In the genomic region with DNA sequence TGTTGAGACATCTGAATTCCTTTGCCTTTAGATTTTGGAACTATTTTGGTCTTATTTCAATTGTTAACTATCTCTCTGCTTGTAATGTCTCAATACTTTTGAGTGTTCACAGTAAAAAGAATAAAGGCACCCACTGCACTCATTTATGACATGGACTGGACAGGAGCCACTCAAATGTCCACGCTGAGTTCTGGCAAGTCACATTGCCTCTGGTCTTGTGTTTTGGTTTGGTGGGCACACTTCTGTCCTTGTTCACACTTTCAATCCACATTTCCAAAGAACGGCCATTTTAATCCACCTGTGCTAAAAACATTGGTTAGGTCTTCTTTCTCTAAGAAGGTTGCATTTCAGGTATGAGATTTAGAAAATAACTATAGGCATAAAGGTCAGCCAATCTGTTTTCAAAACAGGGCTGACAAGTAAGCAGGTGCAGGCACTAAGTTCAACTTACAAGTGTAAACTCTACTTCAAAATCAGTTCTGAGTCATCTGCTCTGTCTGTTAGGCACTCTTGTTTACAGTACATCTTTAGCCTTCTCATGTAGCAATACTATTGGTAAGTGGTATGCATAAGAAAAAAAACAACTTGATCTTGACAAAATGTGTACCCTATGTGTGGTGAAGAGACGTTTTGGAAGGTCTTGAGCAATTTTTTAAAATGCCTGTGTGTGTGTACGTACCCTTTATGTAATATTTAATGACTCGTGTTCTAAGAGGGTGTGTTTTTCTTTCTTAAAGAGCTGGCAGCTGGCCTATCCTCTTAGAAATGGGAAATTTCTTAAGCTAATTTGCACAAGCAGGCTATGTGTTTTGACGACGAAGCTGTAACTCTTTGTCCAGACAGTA, we compare ENCODE assay signal across 8 cellular contexts. TPM values are rescaled to one million over a fixed set of nuclear protein-coding genes. Genes with fewer than 3 reads are reported as not detected.
A peak's percentile ranks its signal among the peaks of the same experiment; 100 is the strongest.
DNase-seq lines count a peak whose midpoint lies in the region; ATAC-seq and TF ChIP-seq lines count a peak whose summit lies in the region.

No MANE protein-coding gene starts in this region.

- H3K27me3 ChIP-seq in IMR-90 (ENCODE audit: control insufficient read depth, insufficient read depth, low read length) (no peaks in the 10 kb centered on the region), lower lobe of right lung (ENCODE audit: low read depth) (no peaks in the 10 kb centered on the region)

- intact Hi-C loops in IMR-90 (cut with micrococcal nuclease) = no loop called here
- intact Hi-C loops in lower lobe of right lung (cut with DNase I) = no loop called here

- TF ChIP-seq POLR2A in IMR-90 (IDR thresholded peaks at IDR 0.05; ENCODE audit: low read depth, low read length) = no peak

- H4K20me1 ChIP-seq in IMR-90 (ENCODE audit: insufficient read depth, low read length) = no peaks in the 10 kb centered on the region

- peaks cover 3% of the 10 kb centered on the region; the same call in 1 of the 2 replicates for H3K9me1 ChIP-seq in IMR-90 (ENCODE audit: insufficient read depth, low read length)

- H3K9ac ChIP-seq in IMR-90 (ENCODE audit: low read depth, low read length) = no peak overlapping the region

- no peak overlapping the region for H3K56ac ChIP-seq in IMR-90 (ENCODE audit: extremely low read depth, insufficient read depth, low read length)

- H3K4me1 ChIP-seq in IMR-90 (ENCODE audit: control insufficient read depth, insufficient read depth, low read length) (peaks cover 4% of the 10 kb centered on the region), lower lobe of right lung (peaks cover 23% of the 10 kb centered on the region)

- peaks cover 0 to 4% (median 0%) of the 10 kb centered on the region in 3 donors for H3K36me3 Mint-ChIP-seq in naive thymus-derived CD8-positive, alpha-beta T cell

- 0 out of 2 replicates have a peak, but pooled peaks have one; percentile 7 for TF ChIP-seq RAD21 in IMR-90 (IDR thresholded peaks at IDR 0.05; ENCODE audit: low read length)

- CTCF ChIA-PET in IMR-90 (lab: Yijun Ruan, JAX) = no interaction called here

- in situ Hi-C loops in IMR-90 (cut with MboI; ENCODE audit: low sequenced_read_pairs) = no loop called here

- H3K4me3 Mint-ChIP-seq in naive thymus-derived CD8-positive, alpha-beta T cell = no peak overlapping the region

- H3K27me3 Mint-ChIP-seq in naive thymus-derived CD8-positive, alpha-beta T cell = peaks cover 1 to 11% (median 4%) of the 10 kb centered on the region in 5 donors

- H3K4me3 ChIP-seq in IMR-90 (ENCODE audit: insufficient read depth, low read depth, low read length) (no peak overlapping the region), WI38 (ENCODE audit: low read depth, low read length) (0 out of 2 replicates have a peak overlapping the region, but pooled peaks have one; percentile 4), lower lobe of right lung (no peak overlapping the region)

- H3K18ac ChIP-seq in IMR-90 (ENCODE audit: low read depth, low read length) = peak overlapping the region; percentile 38; the same call in 1 of the 2 replicates

- no peak overlapping the region for H2BK120ac ChIP-seq in IMR-90 (ENCODE audit: low read depth, low read length)

- no peak overlapping the region for H4K91ac ChIP-seq in IMR-90 (ENCODE audit: insufficient read depth, low read depth, low read length)

- no peaks in the 10 kb centered on the region for H3K4me1 Mint-ChIP-seq in naive thymus-derived CD8-positive, alpha-beta T cell

- H2BK20ac ChIP-seq in IMR-90 (ENCODE audit: low read depth, low read length) = no peak overlapping the region

- H2AK5ac ChIP-seq in IMR-90 (ENCODE audit: low read depth, low read length) = peak overlapping the region; percentile 79; the same call in 1 of the 2 replicates

- no peak for TF ChIP-seq CTCF in AG09319 (IDR thresholded peaks at IDR 0.05; ENCODE audit: low read depth, low read length)
- no peak for TF ChIP-seq CTCF in IMR-90 (conservative IDR thresholded peaks at IDR 0.05; ENCODE audit: low read depth, low read length)
- no peak for TF ChIP-seq CTCF in WI38 (IDR thresholded peaks at IDR 0.05; ENCODE audit: low read depth, low read length)
- no peak for TF ChIP-seq CTCF in lower lobe of right lung (IDR thresholded peaks at IDR 0.05)

- no peak overlapping the region for H2AFZ ChIP-seq in IMR-90 (replicated peaks; ENCODE audit: low read length, poor library complexity)

- no peak overlapping the region for H2AK9ac ChIP-seq in IMR-90 (replicated peaks; ENCODE audit: low read depth, low read length, poor library complexity)

- dilution Hi-C loops in IMR-90 (cut with HindIII; ENCODE audit: low sequenced_read_pairs, unreplicated experiment) = no loop called here

- no peaks in the 10 kb centered on the region for H3K36me3 ChIP-seq in IMR-90 (ENCODE audit: control insufficient read depth, insufficient read depth, low read length)
- H3K36me3 ChIP-seq in lower lobe of right lung = no peaks in the 10 kb centered on the region

- ATAC-seq in IMR-90 (ENCODE audit: low read depth) (peak; percentile 96), lower lobe of right lung (peak; percentile 95 to 96)
- ATAC-seq in naive thymus-derived CD8-positive, alpha-beta T cell = no peak

- H3K14ac ChIP-seq in IMR-90 (replicated peaks; ENCODE audit: low read depth, low read length) = no peak overlapping the region

- H3K27ac Mint-ChIP-seq in naive thymus-derived CD8-positive, alpha-beta T cell = no peak overlapping the region

- peak overlapping the region; percentile 31 for H2BK5ac ChIP-seq in IMR-90 (ENCODE audit: low read depth, low read length, poor library complexity, severe bottlenecking)

- no peak overlapping the region for H3K23ac ChIP-seq in IMR-90 (ENCODE audit: low read depth, low read length)

- BruUV-seq in IMR-90 (replicated peaks; lab: Mats Ljungman, UMichigan) = no TSS peak

- H3K4ac ChIP-seq in IMR-90 (ENCODE audit: low read depth, low read length) = no peak overlapping the region

- H3K4me2 ChIP-seq in IMR-90 (ENCODE audit: low read depth, low read length) = peak overlapping the region; percentile 74

- H3K27ac ChIP-seq in IMR-90 (ENCODE audit: insufficient read depth, low read length) = no peak overlapping the region
- H3K27ac ChIP-seq in lower lobe of right lung = peak overlapping the region; percentile 57

- H3K79me1 ChIP-seq in IMR-90 (ENCODE audit: low read depth in 1 of 2, low read length in 2 of 2) = no peaks in the 10 kb centered on the region

- H2BK15ac ChIP-seq in IMR-90 (ENCODE audit: low read depth, low read length) = no peak overlapping the region

- 0% methylated on average over 1 of the region's 7 CpGs; no CpG with 5 or more reads in 1 of the 2 experiments for WGBS in IMR-90 (ENCODE audit: extremely low coverage in 2 of 2, insufficient read length in 1 of 2), 2 experiments

- no peak overlapping the region for H4K5ac ChIP-seq in IMR-90 (ENCODE audit: low read depth, low read length)

- POLR2A ChIA-PET in IMR-90 (lab: Charles Lee; ENCODE audit: unreplicated experiment) = no interaction called here
- POLR2A ChIA-PET in naive thymus-derived CD8-positive, alpha-beta T cell (lab: Charles Lee) = no interaction called here

- H3K9me3 Mint-ChIP-seq in naive thymus-derived CD8-positive, alpha-beta T cell = no peaks in the 10 kb centered on the region

- H3K9me3 ChIP-seq in IMR-90 (ENCODE audit: control insufficient read depth, insufficient read depth, low read length) (no peaks in the 10 kb centered on the region), lower lobe of right lung (no peaks in the 10 kb centered on the region)

- no peak overlapping the region for H4K8ac ChIP-seq in IMR-90 (ENCODE audit: low read depth in 2 of 2, low read length in 2 of 2)

- DNase-seq in AG09319 (ENCODE audit: extremely low read depth, low read depth) (peak; percentile 30), IMR-90 (peak; percentile 91), lower lobe of right lung (no peak), NCI-H446 treated with DMSO at 0.1 percent for 48 hours (lab: John Stamatoyannopoulos, UW) (no peak), NCI-H2227 treated with DMSO at 0.1 percent for 48 hours (lab: John Stamatoyannopoulos, UW) (no peak)
- no peak for DNase-seq in naive thymus-derived CD8-positive, alpha-beta T cell
- DNase-seq in activated effector memory CD4-positive, alpha-beta T cell treated with anti-CD3 and anti-CD28 coated beads, Interleukin-2, amount 50 U/mL, for 16 hours = no peak

TF ChIP-seq in IMR-90, 13 proteins besides CTCF, POLR2A, EP300 and RAD21 (continues in another document):
- no peak for TF ChIP-seq CHD1 (IDR thresholded peaks at IDR 0.05; ENCODE audit: low read depth, low read length)
- peak; percentile 88 for TF ChIP-seq RCOR1 (IDR thresholded peaks at IDR 0.05; ENCODE audit: insufficient replicate concordance, low read length)
- TF ChIP-seq CEBPB (IDR thresholded peaks at IDR 0.05; ENCODE audit: low read depth, low read length) = peak; percentile 94
- TF ChIP-seq FOS (IDR thresholded peaks at IDR 0.05; ENCODE audit: low read depth, low read length) = peak; percentile 85; the same call in 1 of the 2 replicates
- TF ChIP-seq, protein P1, sequence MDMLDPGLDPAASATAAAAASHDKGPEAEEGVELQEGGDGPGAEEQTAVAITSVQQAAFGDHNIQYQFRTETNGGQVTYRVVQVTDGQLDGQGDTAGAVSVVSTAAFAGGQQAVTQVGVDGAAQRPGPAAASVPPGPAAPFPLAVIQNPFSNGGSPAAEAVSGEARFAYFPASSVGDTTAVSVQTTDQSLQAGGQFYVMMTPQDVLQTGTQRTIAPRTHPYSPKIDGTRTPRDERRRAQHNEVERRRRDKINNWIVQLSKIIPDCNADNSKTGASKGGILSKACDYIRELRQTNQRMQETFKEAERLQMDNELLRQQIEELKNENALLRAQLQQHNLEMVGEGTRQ (IDR thresholded peaks at IDR 0.05; ENCODE audit: low read depth, low read length) = no peak
- TF ChIP-seq MXI1 (IDR thresholded peaks at IDR 0.05; ENCODE audit: borderline replicate concordance, low read depth, low read length) = no peak
- TF ChIP-seq RFX5 (IDR thresholded peaks at IDR 0.05; ENCODE audit: low read depth, low read length) = no peak
- no peak for TF ChIP-seq MAFK (IDR thresholded peaks at IDR 0.05; ENCODE audit: low read depth, low read length)
- TF ChIP-seq NFE2L2 (IDR thresholded peaks at IDR 0.05; ENCODE audit: low read depth, low read length) = no peak

RNA-seq across cellular contexts. Expression of gene ZFAND5, which starts 31.5 kb away (rescaled TPM):
- 35.8 and 53.3 TPM in 2 replicates for total RNA-seq in IMR-90 (2012; rRNA removed)
- polyA plus RNA-seq in IMR-90 (2012; rRNA removed) = 79.3 and 85.2 TPM in 2 replicates
- polyA plus RNA-seq in IMR-90 (2012; cell fraction: cytosol; rRNA removed) = 38.8 and 50.0 TPM in 2 replicates
- polyA plus RNA-seq in IMR-90 (2012; cell fraction: nucleus; rRNA removed; ENCODE audit: low replicate concordance) = 60.3 and 312 TPM in 2 replicates
- 206 TPM for total RNA-seq in lower lobe of right lung
- total RNA-seq in naive thymus-derived CD8-positive, alpha-beta T cell = 100 to 1,000 TPM; 152 to 153 TPM
- polyA plus RNA-seq in naive thymus-derived CD8-positive, alpha-beta T cell = 10 to 100 TPM; 47.2 to 70.8 (median 51.8) TPM

Comparison
In these comparisons a context has a peak if more than half of its experiments do, and no peak if none do; other contexts are left out.
1. DNase-seq: peak in AG09319 (single experiment) and IMR-90 (single experiment); none in lower lobe of right lung (single experiment), NCI-H446 treated with DMSO at 0.1 percent for 48 hours (single experiment), naive thymus-derived CD8-positive, alpha-beta T cell (0 of 10), activated effector memory CD4-positive, alpha-beta T cell treated with anti-CD3 and anti-CD28 coated beads, Interleukin-2, amount 50 U/mL, for 16 hours (single experiment) and NCI-H2227 treated with DMSO at 0.1 percent for 48 hours (single experiment).
2. ATAC-seq: peak in IMR-90 (single experiment) and lower lobe of right lung (2 of 2); none in naive thymus-derived CD8-positive, alpha-beta T cell (0 of 2).